In genomic region chrX:16114640-16115039, GRCh38 we compare ENCODE assay signal across 17 cellular contexts. TPM values are rescaled to one million over a fixed set of nuclear protein-coding genes. Genes with fewer than 3 reads are reported as not detected.
DNase-seq lines count a peak whose midpoint lies in the region; ATAC-seq, FAIRE-seq and TF ChIP-seq lines count a peak whose summit lies in the region.
"Had no signal": no experiment of that assay in that cellular context is flagged by ENCODE, and none has a peak within 500 bp of the region (broad histone marks: within the 10 kb centered on the region; RNA-seq: fewer than 3 reads in every experiment).

No MANE protein-coding gene starts in this region.

- CTCF ChIA-PET in AG04450 (lab: Charles Lee): interaction anchor here (2.6 kb wide), 1 partner anchor 9 kb away, joined by 13 read pairs; the partner anchor contains the start of gene GRPR

- TF ChIP-seq POLR2A in GM12892 (IDR thresholded peaks at IDR 0.05; ENCODE audit: low read depth, low read length): no peak

- TF ChIP-seq CTCF in AG04450 (IDR thresholded peaks at IDR 0.05; ENCODE audit: low read depth, low read length) (no peak), fibroblast of the aortic adventitia (IDR thresholded peaks at IDR 0.05; ENCODE audit: insufficient read depth, low read length) (no peak)

- peak; percentile 87 for FAIRE-seq in GM12892 (lab: Jason Lieb, UNC)
- FAIRE-seq: HepG2 had no signal

- H3K4me3 ChIP-seq in AG04450 (ENCODE audit: low read depth, low read length) (no peak overlapping the region), SJSA1 (no peak overlapping the region), fibroblast of the aortic adventitia (ENCODE audit: low read depth, low read length) (no peak overlapping the region)
- H3K4me3 ChIP-seq: neural progenitor cell, uterus had no signal

- no peaks in the 10 kb centered on the region for H3K36me3 ChIP-seq in SJSA1
- H3K36me3 ChIP-seq: neural progenitor cell, uterus had no signal

- POLR2A ChIA-PET in AG04450 (lab: Yijun Ruan, JAX): no interaction called here

- DNase-seq in AG04450 (ENCODE audit: low read depth, low spot score): peak; percentile 45
- DNase-seq in GM12892 (ENCODE audit: insufficient read length): no peak
- peak; percentile 53 to 74 for DNase-seq in SJSA1 (ENCODE audit: low read depth in 1 of 2, low spot score in 2 of 2)
- DNase-seq in fibroblast of the aortic adventitia (ENCODE audit: low read depth): peak; percentile 69
- DNase-seq in HuH-7.5 (ENCODE audit: low spot score): no peak
- no peak for DNase-seq in UCSD-AML1 (lab: John Stamatoyannopoulos, UW; ENCODE audit: unreplicated experiment)
- DNase-seq: C1 segment of cervical spinal cord; dermis blood vessel endothelial cell; H9; left colon; NK-92 treated with Interleukin-12 subunit alpha and Interleukin-12 subunit beta, amount 100 ng/mL, for 24 hours; uterus had no signal

- H3K27ac ChIP-seq in AG04450 (ENCODE audit: low read depth, low read length) (no peak overlapping the region), SJSA1 (peak overlapping the region; percentile 60)
- H3K27ac ChIP-seq: neural progenitor cell, uterus had no signal

- no peaks in the 10 kb centered on the region for H3K9me3 ChIP-seq in AG04450 (ENCODE audit: control insufficient read depth, insufficient read depth, low read length)
- H3K9me3 ChIP-seq in SJSA1 (replicated peaks): no peaks in the 10 kb centered on the region
- H3K9me3 ChIP-seq: uterus had no signal

- H3K4me1 ChIP-seq in SJSA1 (replicated peaks): peaks cover 23% of the 10 kb centered on the region
- H3K4me1 ChIP-seq: uterus had no signal

- no peak for ATAC-seq in GM21526 (IDR thresholded peaks at IDR 0.05; ENCODE audit: low FRiP score, unreplicated experiment)
- ATAC-seq in GM18870 (IDR thresholded peaks at IDR 0.05; ENCODE audit: unreplicated experiment): no peak
- ATAC-seq: HepG2, left colon had no signal

- H3K27me3 ChIP-seq in AG04450 (ENCODE audit: control insufficient read depth, insufficient read depth, low read length) (no peaks in the 10 kb centered on the region), SJSA1 (replicated peaks) (no peaks in the 10 kb centered on the region)
- H3K27me3 ChIP-seq: neural progenitor cell, uterus had no signal

RNA-seq across cellular contexts. Expression of gene GRPR, which starts 8.7 kb away (rescaled TPM):
- 1.7 and 2.0 TPM in 2 replicates for polyA plus RNA-seq in AG04450 (2011; rRNA removed)
- polyA minus RNA-seq in AG04450 (2011; rRNA and poly(A)+ RNA removed): 3.6 and 4.6 TPM in 2 replicates
- not detected for polyA plus RNA-seq in GM12892 (2012; ENCODE audit: missing spikeins)
- total RNA-seq in SJSA1 (2014; rRNA removed; shearing (Covaris generic)): 0.47 TPM in 1 of 2 replicates, not detected in the other
- total RNA-seq in fibroblast of the aortic adventitia (ENCODE audit: low replicate concordance): not detected in 2 replicates
- total RNA-seq: dermis blood vessel endothelial cell; T-helper 1 cell treated with Interleukin-12 subunit alpha and Interleukin-12 subunit beta and Interleukin-4 antibody, amounts not matched to agents 30 ng/mL and 1 ng/mL, for 36 hours had no signal

RNA-seq across cellular contexts. Expression of gene MAGEB17, which starts 52.6 kb away (rescaled TPM):
- 0.05 TPM in 1 of 2 replicates, not detected in the other for polyA plus RNA-seq in AG04450 (2011; rRNA removed)
- not detected in 2 replicates for polyA minus RNA-seq in AG04450 (2011; rRNA and poly(A)+ RNA removed)
- not detected for polyA plus RNA-seq in GM12892 (2012; ENCODE audit: missing spikeins)
- total RNA-seq in SJSA1 (2014; rRNA removed; shearing (Covaris generic)): 0.11 TPM in 1 of 2 replicates, not detected in the other
- total RNA-seq in fibroblast of the aortic adventitia (ENCODE audit: low replicate concordance): not detected in 2 replicates
- total RNA-seq: dermis blood vessel endothelial cell; HepG2; left colon; T-helper 1 cell treated with Interleukin-12 subunit alpha and Interleukin-12 subunit beta and Interleukin-4 antibody, amounts not matched to agents 30 ng/mL and 1 ng/mL, for 36 hours; uterus had no signal
- polyA plus RNA-seq: HepG2 had no signal

Comparison
In these comparisons a context has a peak if more than half of its experiments do, and no peak if none do; other contexts are left out.
1. DNase-seq: peak in AG04450 (single experiment), SJSA1 (2 of 2) and fibroblast of the aortic adventitia (single experiment); none in GM12892 (single experiment), HuH-7.5 (single experiment) and UCSD-AML1 (single experiment).